In the genomic region with DNA sequence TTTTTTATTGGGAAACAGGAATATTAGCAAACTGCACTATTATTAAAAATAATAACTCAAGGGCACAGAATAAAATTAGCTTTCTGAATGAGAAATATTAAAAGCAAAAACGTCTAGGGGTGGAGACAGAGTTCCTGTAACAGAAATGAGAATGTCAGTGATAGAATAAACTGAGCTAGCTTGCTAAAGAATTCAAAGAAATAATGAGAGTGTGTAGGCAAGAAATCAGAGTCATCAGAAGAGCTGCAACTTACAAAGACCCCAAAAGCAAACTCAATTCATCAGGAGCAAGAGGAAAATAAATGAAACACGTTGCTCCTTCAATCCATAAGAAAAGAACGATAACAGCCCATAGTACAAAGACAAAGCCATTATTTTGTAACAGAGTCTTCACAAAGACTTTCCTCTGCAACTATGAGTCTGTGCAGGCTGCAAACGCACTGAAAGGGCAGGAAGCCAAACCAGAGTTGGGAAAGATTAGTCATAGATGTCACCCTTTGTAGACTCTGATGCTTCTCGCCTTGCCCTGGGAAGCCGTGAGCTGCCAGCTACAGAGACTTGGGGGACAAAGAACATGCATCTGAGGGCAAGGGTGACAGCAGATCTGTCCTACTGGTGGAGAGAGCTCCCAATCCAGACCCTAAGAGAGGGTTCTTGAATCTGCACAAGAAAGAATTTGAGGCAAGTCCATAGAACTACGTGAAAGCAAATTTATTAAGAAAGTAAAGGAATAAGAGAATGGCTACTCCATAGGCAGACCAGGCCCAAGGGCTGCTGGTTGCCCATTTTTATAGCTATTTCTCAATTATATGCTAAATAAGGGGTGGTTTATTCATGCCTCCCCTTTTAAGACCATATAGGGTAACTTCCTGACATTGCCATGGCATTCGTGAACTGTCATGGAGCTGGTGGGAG, we compare ENCODE assay signal across 8 cellular contexts. TPM values are rescaled to one million over a fixed set of nuclear protein-coding genes. Genes with fewer than 3 reads are reported as not detected.
A peak's percentile ranks its signal among the peaks of the same experiment; 100 is the strongest.
DNase-seq lines count a peak whose midpoint lies in the region; ATAC-seq and TF ChIP-seq lines count a peak whose summit lies in the region.

No MANE protein-coding gene starts in this region.

- H3K27ac ChIP-seq in RWPE2 (ENCODE audit: poor library complexity, severe bottlenecking) (peak overlapping the region; percentile 80), foreskin keratinocyte (peak overlapping the region; percentile 58)

- ATAC-seq in RWPE2 (ENCODE audit: low read depth) (peak; percentile 90), foreskin keratinocyte (peak; percentile 94), sciatic nerve (peak; percentile 97), GM18870 (IDR thresholded peaks at IDR 0.05; ENCODE audit: unreplicated experiment) (no peak), HG03095 (IDR thresholded peaks at IDR 0.05; ENCODE audit: unreplicated experiment) (no peak)

- no peak overlapping the region for H3K4me3 ChIP-seq in RWPE2 (ENCODE audit: severe bottlenecking)

- intact Hi-C loops in sciatic nerve (cut with DNase I): no loop called here

- peak; percentile 86 for DNase-seq in EL
- no peak for DNase-seq in RWPE2 (ENCODE audit: low spot score)
- DNase-seq in foreskin keratinocyte: peak; percentile 72 to 89
- DNase-seq in sciatic nerve (ENCODE audit: low spot score): peak; percentile 77
- no peak for DNase-seq in activated gamma-delta T cell treated with Interleukin-2 at 50 U/mL for 16 hours
- DNase-seq in cortex of kidney (lab: John Stamatoyannopoulos, UW): no peak

- H3K9me3 ChIP-seq in RWPE2 (ENCODE audit: severe bottlenecking): no peaks in the 10 kb centered on the region

- H3K36me3 ChIP-seq in RWPE2 (ENCODE audit: low read depth): no peaks in the 10 kb centered on the region

- H3K27me3 ChIP-seq in RWPE2 (ENCODE audit: insufficient read depth, poor library complexity, severe bottlenecking) (no peaks in the 10 kb centered on the region), foreskin keratinocyte (no peaks in the 10 kb centered on the region)

- TF ChIP-seq CTCF in RWPE2 (IDR thresholded peaks at IDR 0.05; ENCODE audit: poor library complexity, severe bottlenecking): no peak
- TF ChIP-seq CTCF in foreskin keratinocyte (conservative IDR thresholded peaks at IDR 0.05): no peak

- peaks cover 24% of the 10 kb centered on the region for H3K4me1 ChIP-seq in RWPE2 (ENCODE audit: insufficient read depth, poor library complexity, severe bottlenecking)
- H3K4me1 ChIP-seq in foreskin keratinocyte: peaks cover 23% of the 10 kb centered on the region

RNA-seq across cellular contexts. Expression of gene SHC3, which starts 40.8 kb away (rescaled TPM):
- under 0.01 and 0.07 TPM in 2 replicates for total RNA-seq in foreskin keratinocyte
- 0.01 and 0.07 TPM in 2 replicates for polyA plus RNA-seq in foreskin keratinocyte
- 5.3 TPM for total RNA-seq in sciatic nerve

Comparison
In these comparisons a context has a peak if more than half of its experiments do, and no peak if none do; other contexts are left out.
1. DNase-seq: peak in EL (single experiment), foreskin keratinocyte (2 of 2) and sciatic nerve (single experiment); none in RWPE2 (single experiment), activated gamma-delta T cell treated with Interleukin-2 at 50 U/mL for 16 hours (single experiment) and cortex of kidney (single experiment).
2. ATAC-seq: peak in RWPE2 (single experiment), foreskin keratinocyte (single experiment) and sciatic nerve (single experiment); none in GM18870 (single experiment) and HG03095 (single experiment).